7 cellular contexts compared by ENCODE assay signal in genomic region chr3:16309558-16309957, GRCh38. TPM values are rescaled to one million over a fixed set of nuclear protein-coding genes. Genes with fewer than 3 reads are reported as not detected.
A peak's percentile ranks its signal among the peaks of the same experiment; 100 is the strongest.
DNase-seq lines count a peak whose midpoint lies in the region; ATAC-seq and TF ChIP-seq lines count a peak whose summit lies in the region.

No MANE protein-coding gene starts in this region.

- peak; percentile 65 for ATAC-seq in GM19328 (IDR thresholded peaks at IDR 0.05; ENCODE audit: unreplicated experiment)
- ATAC-seq in HG02943 (IDR thresholded peaks at IDR 0.05; ENCODE audit: low read depth, unreplicated experiment): peak; percentile 72
- ATAC-seq in right cardiac atrium: no peak

- no peak for TF ChIP-seq CTCF in brain microvascular endothelial cell (IDR thresholded peaks at IDR 0.05; ENCODE audit: low read depth, low read length, missing control alignments)

- H3K27me3 ChIP-seq in brain microvascular endothelial cell (replicated peaks): no peaks in the 10 kb centered on the region
- no peaks in the 10 kb centered on the region for H3K27me3 ChIP-seq in right cardiac atrium (ENCODE audit: control insufficient read depth, insufficient read depth)

- in situ Hi-C loops in brain microvascular endothelial cell (cut with HindIII; ENCODE audit: low pct_ligation_motif_present, low sequenced_read_pairs): no loop called here

- 80% methylated on average over 2 of the region's 2 CpGs for WGBS in right cardiac atrium

- H3K27ac ChIP-seq in brain microvascular endothelial cell (peak overlapping the region; percentile 20), right cardiac atrium (ENCODE audit: low read length) (no peak overlapping the region)

- peaks cover 4% of the 10 kb centered on the region for H3K4me1 ChIP-seq in right cardiac atrium (ENCODE audit: control insufficient read depth, insufficient read depth, low read length)

- peak; percentile 84 for DNase-seq in OCI-M1 (lab: John Stamatoyannopoulos, UW)
- DNase-seq in brain microvascular endothelial cell: peak; percentile 46
- DNase-seq in stimulated activated CD8-positive, alpha-beta memory T cell treated with anti-CD3 and anti-CD28 coated beads, Interleukin-4, amount 100 ng/mL, for 48 hours: peak; percentile 54
- no peak for DNase-seq in right cardiac atrium
- DNase-seq in cardiac septum (ENCODE audit: low spot score): no peak

- peaks cover 11% of the 10 kb centered on the region for H3K36me3 ChIP-seq in brain microvascular endothelial cell (replicated peaks)

- H3K4me3 ChIP-seq in brain microvascular endothelial cell (ENCODE audit: low read depth, low read length): no peak overlapping the region
- H3K4me3 ChIP-seq in right cardiac atrium (ENCODE audit: low read length): no peak overlapping the region

- no peaks in the 10 kb centered on the region for H3K9me3 ChIP-seq in right cardiac atrium (ENCODE audit: control insufficient read depth, low read length)

- intact Hi-C loops in right cardiac atrium (cut with DNase I): no loop called here
- intact Hi-C loops in cardiac septum (cut with DNase I): no loop called here

RNA-seq across cellular contexts. Expression of gene OXNAD1, which starts 44.5 kb away (rescaled TPM):
- 10 to 100 TPM; 13.9 to 14.7 (median 14.3) TPM for total RNA-seq in right cardiac atrium
- 6.5 TPM for polyA plus RNA-seq in right cardiac atrium
- 15.1 TPM for total RNA-seq in cardiac septum

RNA-seq across cellular contexts. Expression of gene DPH3, which starts 44.8 kb away (rescaled TPM):
- total RNA-seq in right cardiac atrium (10 to 100 TPM; 19.0 to 24.2 (median 21.5) TPM), cardiac septum (23.1 TPM)
- 14.7 TPM for polyA plus RNA-seq in right cardiac atrium

Comparison
In these comparisons a context has a peak if more than half of its experiments do, and no peak if none do; other contexts are left out.
1. ATAC-seq: peak in GM19328 (single experiment) and HG02943 (single experiment); none in right cardiac atrium (0 of 2).
2. DNase-seq: peak in OCI-M1 (single experiment), brain microvascular endothelial cell (single experiment) and stimulated activated CD8-positive, alpha-beta memory T cell treated with anti-CD3 and anti-CD28 coated beads, Interleukin-4, amount 100 ng/mL, for 48 hours (single experiment); none in right cardiac atrium (0 of 3) and cardiac septum (single experiment).